Comparison of ENCODE assay signal across 2 cellular contexts in the genomic region with DNA sequence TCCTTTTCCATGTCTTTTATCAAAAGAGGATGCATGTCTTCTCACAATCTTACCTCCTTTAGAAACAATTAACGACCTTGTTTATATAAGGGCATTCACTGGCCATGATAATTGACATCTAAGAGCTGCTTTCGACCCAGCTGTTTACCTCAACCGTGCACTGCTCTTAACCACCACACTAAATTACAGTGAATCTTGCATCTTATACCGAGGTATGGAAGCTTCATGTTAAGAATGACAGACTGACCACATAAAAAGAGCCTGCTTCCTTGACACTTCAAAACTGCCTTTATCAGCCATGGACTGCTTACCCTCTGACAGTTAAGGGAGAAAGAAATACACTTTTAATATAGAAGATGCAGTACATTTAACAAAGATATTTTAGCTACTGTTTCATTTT.
TF ChIP-seq lines count a peak whose summit lies in the region.

No MANE protein-coding gene starts in this region.

TF ChIP-seq in IMR-90, 13 proteins besides CTCF, POLR2A, EP300 and RAD21 (continued from another document):
- no peak for TF ChIP-seq NFE2L2 (IDR thresholded peaks at IDR 0.05; ENCODE audit: low read depth, low read length)
- TF ChIP-seq, protein P1, sequence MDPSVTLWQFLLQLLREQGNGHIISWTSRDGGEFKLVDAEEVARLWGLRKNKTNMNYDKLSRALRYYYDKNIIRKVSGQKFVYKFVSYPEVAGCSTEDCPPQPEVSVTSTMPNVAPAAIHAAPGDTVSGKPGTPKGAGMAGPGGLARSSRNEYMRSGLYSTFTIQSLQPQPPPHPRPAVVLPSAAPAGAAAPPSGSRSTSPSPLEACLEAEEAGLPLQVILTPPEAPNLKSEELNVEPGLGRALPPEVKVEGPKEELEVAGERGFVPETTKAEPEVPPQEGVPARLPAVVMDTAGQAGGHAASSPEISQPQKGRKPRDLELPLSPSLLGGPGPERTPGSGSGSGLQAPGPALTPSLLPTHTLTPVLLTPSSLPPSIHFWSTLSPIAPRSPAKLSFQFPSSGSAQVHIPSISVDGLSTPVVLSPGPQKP (IDR thresholded peaks at IDR 0.05; ENCODE audit: borderline replicate concordance, low read depth, low read length) = no peak
- no peak for TF ChIP-seq MXI1 (IDR thresholded peaks at IDR 0.05; ENCODE audit: borderline replicate concordance, low read depth, low read length)
- no peak for TF ChIP-seq FOS (IDR thresholded peaks at IDR 0.05; ENCODE audit: low read depth, low read length)
- TF ChIP-seq, protein P2, sequence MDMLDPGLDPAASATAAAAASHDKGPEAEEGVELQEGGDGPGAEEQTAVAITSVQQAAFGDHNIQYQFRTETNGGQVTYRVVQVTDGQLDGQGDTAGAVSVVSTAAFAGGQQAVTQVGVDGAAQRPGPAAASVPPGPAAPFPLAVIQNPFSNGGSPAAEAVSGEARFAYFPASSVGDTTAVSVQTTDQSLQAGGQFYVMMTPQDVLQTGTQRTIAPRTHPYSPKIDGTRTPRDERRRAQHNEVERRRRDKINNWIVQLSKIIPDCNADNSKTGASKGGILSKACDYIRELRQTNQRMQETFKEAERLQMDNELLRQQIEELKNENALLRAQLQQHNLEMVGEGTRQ (IDR thresholded peaks at IDR 0.05; ENCODE audit: low read depth, low read length) = no peak
- no peak for TF ChIP-seq RFX5 (IDR thresholded peaks at IDR 0.05; ENCODE audit: low read depth, low read length)
- no peak for TF ChIP-seq MAFK (IDR thresholded peaks at IDR 0.05; ENCODE audit: low read depth, low read length)
- TF ChIP-seq RCOR1 (IDR thresholded peaks at IDR 0.05; ENCODE audit: insufficient replicate concordance, low read length) = no peak
- no peak for TF ChIP-seq MAZ (IDR thresholded peaks at IDR 0.05; ENCODE audit: borderline replicate concordance, low read depth, low read length)
- no peak for TF ChIP-seq CEBPB (IDR thresholded peaks at IDR 0.05; ENCODE audit: low read depth, low read length)
- TF ChIP-seq SMC3 (IDR thresholded peaks at IDR 0.05; ENCODE audit: low read depth, low read length) = no peak
- no peak for TF ChIP-seq CHD1 (IDR thresholded peaks at IDR 0.05; ENCODE audit: low read depth, low read length)

TF ChIP-seq in WTC11, 78 proteins besides CTCF, POLR2A, EP300 and RAD21:
- TF ChIP-seq, protein P2 (CRISPR knock-in tag; IDR thresholded peaks at IDR 0.05) = no peak
- TF ChIP-seq, protein P3, sequence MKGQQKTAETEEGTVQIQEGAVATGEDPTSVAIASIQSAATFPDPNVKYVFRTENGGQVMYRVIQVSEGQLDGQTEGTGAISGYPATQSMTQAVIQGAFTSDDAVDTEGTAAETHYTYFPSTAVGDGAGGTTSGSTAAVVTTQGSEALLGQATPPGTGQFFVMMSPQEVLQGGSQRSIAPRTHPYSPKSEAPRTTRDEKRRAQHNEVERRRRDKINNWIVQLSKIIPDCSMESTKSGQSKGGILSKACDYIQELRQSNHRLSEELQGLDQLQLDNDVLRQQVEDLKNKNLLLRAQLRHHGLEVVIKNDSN (CRISPR knock-in tag; IDR thresholded peaks at IDR 0.05) = no peak
- TF ChIP-seq E2F4 (CRISPR knock-in tag; IDR thresholded peaks at IDR 0.05; ENCODE audit: borderline replicate concordance, low read depth) = no peak
- no peak for TF ChIP-seq ELF4 (CRISPR knock-in tag; IDR thresholded peaks at IDR 0.05; ENCODE audit: low read depth)
- TF ChIP-seq, protein P4, sequence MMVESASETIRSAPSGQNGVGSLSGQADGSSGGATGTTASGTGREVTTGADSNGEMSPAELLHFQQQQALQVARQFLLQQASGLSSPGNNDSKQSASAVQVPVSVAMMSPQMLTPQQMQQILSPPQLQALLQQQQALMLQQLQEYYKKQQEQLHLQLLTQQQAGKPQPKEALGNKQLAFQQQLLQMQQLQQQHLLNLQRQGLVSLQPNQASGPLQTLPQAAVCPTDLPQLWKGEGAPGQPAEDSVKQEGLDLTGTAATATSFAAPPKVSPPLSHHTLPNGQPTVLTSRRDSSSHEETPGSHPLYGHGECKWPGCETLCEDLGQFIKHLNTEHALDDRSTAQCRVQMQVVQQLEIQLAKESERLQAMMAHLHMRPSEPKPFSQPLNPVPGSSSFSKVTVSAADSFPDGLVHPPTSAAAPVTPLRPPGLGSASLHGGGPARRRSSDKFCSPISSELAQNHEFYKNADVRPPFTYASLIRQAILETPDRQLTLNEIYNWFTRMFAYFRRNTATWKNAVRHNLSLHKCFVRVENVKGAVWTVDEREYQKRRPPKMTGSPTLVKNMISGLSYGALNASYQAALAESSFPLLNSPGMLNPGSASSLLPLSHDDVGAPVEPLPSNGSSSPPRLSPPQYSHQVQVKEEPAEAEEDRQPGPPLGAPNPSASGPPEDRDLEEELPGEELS (CRISPR knock-in tag; IDR thresholded peaks at IDR 0.05) = no peak
